Comparison of ENCODE assay signal across 1 cellular context in the genomic region with DNA sequence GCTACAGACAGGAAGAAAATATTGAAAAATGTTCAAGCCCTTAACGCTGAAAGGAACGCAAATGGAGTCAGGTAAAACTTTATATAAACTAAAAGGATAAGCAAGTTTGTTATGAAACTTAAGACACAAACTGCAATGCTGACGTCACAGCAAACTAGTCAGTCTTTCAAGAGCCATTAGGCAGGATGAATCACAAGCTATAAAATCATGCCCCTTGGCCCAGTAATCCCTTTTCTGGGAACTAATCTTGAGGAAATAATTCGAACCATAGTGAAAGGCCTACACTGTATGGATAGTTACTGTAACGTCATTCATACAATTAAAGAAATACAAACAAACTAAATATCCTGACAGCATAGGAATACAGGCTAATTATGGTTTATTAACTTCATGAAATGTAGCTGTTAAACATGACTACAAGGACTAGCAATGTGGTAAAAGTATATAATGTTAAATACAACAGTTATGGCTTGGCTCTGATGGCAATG.
TF ChIP-seq lines count a peak whose summit lies in the region.

No MANE protein-coding gene starts in this region.

TF ChIP-seq in HEK293, 187 proteins besides CTCF, POLR2A, EP300 and RAD21 (continued from another document):
- TF ChIP-seq, protein P1, sequence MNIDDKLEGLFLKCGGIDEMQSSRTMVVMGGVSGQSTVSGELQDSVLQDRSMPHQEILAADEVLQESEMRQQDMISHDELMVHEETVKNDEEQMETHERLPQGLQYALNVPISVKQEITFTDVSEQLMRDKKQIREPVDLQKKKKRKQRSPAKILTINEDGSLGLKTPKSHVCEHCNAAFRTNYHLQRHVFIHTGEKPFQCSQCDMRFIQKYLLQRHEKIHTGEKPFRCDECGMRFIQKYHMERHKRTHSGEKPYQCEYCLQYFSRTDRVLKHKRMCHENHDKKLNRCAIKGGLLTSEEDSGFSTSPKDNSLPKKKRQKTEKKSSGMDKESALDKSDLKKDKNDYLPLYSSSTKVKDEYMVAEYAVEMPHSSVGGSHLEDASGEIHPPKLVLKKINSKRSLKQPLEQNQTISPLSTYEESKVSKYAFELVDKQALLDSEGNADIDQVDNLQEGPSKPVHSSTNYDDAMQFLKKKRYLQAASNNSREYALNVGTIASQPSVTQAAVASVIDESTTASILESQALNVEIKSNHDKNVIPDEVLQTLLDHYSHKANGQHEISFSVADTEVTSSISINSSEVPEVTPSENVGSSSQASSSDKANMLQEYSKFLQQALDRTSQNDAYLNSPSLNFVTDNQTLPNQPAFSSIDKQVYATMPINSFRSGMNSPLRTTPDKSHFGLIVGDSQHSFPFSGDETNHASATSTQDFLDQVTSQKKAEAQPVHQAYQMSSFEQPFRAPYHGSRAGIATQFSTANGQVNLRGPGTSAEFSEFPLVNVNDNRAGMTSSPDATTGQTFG (tag by site-specific recombination; IDR thresholded peaks at IDR 0.05; ENCODE audit: borderline replicate concordance), result no peak
- TF ChIP-seq, protein P2, sequence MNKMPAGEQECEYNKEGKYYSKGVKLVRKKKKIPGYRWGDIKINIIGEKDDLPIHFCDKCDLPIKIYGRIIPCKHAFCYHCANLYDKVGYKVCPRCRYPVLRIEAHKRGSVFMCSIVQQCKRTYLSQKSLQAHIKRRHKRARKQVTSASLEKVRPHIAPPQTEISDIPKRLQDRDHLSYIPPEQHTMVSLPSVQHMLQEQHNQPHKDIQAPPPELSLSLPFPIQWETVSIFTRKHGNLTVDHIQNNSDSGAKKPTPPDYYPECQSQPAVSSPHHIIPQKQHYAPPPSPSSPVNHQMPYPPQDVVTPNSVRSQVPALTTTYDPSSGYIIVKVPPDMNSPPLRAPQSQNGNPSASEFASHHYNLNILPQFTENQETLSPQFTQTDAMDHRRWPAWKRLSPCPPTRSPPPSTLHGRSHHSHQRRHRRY (tag by site-specific recombination; IDR thresholded peaks at IDR 0.05), result no peak
- peak; percentile 99 for TF ChIP-seq ZEB2 (tag by site-specific recombination; IDR thresholded peaks at IDR 0.05)
- TF ChIP-seq ZNF529 (tag by site-specific recombination; IDR thresholded peaks at IDR 0.05; ENCODE audit: insufficient replicate concordance), result no peak
- TF ChIP-seq ZNF558 (tag by site-specific recombination; IDR thresholded peaks at IDR 0.05), result peak; percentile 83
- no peak for TF ChIP-seq ZNF530 (tag by site-specific recombination; IDR thresholded peaks at IDR 0.05; ENCODE audit: low read depth)
- no peak for TF ChIP-seq ZNF555 (tag by site-specific recombination; conservative IDR thresholded peaks at IDR 0.05)
- TF ChIP-seq, protein P3, sequence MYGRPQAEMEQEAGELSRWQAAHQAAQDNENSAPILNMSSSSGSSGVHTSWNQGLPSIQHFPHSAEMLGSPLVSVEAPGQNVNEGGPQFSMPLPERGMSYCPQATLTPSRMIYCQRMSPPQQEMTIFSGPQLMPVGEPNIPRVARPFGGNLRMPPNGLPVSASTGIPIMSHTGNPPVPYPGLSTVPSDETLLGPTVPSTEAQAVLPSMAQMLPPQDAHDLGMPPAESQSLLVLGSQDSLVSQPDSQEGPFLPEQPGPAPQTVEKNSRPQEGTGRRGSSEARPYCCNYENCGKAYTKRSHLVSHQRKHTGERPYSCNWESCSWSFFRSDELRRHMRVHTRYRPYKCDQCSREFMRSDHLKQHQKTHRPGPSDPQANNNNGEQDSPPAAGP (tag by site-specific recombination; IDR thresholded peaks at IDR 0.05), result peak; percentile 70; the same call in 1 of the 2 replicates
- TF ChIP-seq, protein P4, sequence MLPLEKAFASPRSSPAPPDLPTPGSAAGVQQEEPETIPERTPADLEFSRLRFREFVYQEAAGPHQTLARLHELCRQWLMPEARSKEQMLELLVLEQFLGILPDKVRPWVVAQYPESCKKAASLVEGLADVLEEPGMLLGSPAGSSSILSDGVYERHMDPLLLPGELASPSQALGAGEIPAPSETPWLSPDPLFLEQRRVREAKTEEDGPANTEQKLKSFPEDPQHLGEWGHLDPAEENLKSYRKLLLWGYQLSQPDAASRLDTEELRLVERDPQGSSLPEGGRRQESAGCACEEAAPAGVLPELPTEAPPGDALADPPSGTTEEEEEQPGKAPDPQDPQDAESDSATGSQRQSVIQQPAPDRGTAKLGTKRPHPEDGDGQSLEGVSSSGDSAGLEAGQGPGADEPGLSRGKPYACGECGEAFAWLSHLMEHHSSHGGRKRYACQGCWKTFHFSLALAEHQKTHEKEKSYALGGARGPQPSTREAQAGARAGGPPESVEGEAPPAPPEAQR (tag by site-specific recombination; IDR thresholded peaks at IDR 0.05), result no peak
- peak; percentile 22; the same call in 1 of the 2 replicates for TF ChIP-seq SCRT2 (tag by site-specific recombination; IDR thresholded peaks at IDR 0.05)
- 0 out of 2 replicates have a peak, but pooled peaks have one; percentile 38 for TF ChIP-seq ZFP37 (tag by site-specific recombination; IDR thresholded peaks at IDR 0.05)
- TF ChIP-seq GLI4 (tag by site-specific recombination; IDR thresholded peaks at IDR 0.05), result no peak
- TF ChIP-seq, protein P5, sequence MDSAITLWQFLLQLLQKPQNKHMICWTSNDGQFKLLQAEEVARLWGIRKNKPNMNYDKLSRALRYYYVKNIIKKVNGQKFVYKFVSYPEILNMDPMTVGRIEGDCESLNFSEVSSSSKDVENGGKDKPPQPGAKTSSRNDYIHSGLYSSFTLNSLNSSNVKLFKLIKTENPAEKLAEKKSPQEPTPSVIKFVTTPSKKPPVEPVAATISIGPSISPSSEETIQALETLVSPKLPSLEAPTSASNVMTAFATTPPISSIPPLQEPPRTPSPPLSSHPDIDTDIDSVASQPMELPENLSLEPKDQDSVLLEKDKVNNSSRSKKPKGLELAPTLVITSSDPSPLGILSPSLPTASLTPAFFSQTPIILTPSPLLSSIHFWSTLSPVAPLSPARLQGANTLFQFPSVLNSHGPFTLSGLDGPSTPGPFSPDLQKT (IDR thresholded peaks at IDR 0.05; ENCODE audit: borderline replicate concordance, low read depth, low read length), result no peak
- no peak for TF ChIP-seq HOXA7 (CRISPR knock-in tag; IDR thresholded peaks at IDR 0.05; ENCODE audit: borderline replicate concordance)
- TF ChIP-seq ZSCAN30 (tag by site-specific recombination; IDR thresholded peaks at IDR 0.05), result peak; percentile 75; the same call in 1 of the 2 replicates
- TF ChIP-seq, protein P6, sequence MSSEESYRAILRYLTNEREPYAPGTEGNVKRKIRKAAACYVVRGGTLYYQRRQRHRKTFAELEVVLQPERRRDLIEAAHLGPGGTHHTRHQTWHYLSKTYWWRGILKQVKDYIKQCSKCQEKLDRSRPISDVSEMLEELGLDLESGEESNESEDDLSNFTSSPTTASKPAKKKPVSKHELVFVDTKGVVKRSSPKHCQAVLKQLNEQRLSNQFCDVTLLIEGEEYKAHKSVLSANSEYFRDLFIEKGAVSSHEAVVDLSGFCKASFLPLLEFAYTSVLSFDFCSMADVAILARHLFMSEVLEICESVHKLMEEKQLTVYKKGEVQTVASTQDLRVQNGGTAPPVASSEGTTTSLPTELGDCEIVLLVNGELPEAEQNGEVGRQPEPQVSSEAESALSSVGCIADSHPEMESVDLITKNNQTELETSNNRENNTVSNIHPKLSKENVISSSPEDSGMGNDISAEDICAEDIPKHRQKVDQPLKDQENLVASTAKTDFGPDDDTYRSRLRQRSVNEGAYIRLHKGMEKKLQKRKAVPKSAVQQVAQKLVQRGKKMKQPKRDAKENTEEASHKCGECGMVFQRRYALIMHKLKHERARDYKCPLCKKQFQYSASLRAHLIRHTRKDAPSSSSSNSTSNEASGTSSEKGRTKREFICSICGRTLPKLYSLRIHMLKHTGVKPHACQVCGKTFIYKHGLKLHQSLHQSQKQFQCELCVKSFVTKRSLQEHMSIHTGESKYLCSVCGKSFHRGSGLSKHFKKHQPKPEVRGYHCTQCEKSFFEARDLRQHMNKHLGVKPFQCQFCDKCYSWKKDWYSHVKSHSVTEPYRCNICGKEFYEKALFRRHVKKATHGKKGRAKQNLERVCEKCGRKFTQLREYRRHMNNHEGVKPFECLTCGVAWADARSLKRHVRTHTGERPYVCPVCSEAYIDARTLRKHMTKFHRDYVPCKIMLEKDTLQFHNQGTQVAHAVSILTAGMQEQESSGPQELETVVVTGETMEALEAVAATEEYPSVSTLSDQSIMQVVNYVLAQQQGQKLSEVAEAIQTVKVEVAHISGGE (tag by site-specific recombination; conservative IDR thresholded peaks at IDR 0.05; ENCODE audit: low read depth), result no peak
- peak; percentile 99 for TF ChIP-seq ZNF629 (tag by site-specific recombination; IDR thresholded peaks at IDR 0.05)
- no peak for TF ChIP-seq ZNF138 (tag by site-specific recombination; IDR thresholded peaks at IDR 0.05; ENCODE audit: borderline replicate concordance)
- TF ChIP-seq ZNF585B (tag by site-specific recombination; IDR thresholded peaks at IDR 0.05), result no peak
